11 cellular contexts compared by ENCODE assay signal in genomic region chr4:54687887-54688841, GRCh38. TPM values are rescaled to one million over a fixed set of nuclear protein-coding genes. Genes with fewer than 3 reads are reported as not detected.
A peak's percentile ranks its signal among the peaks of the same experiment; 100 is the strongest.
DNase-seq lines count a peak whose midpoint lies in the region; ATAC-seq and TF ChIP-seq lines count a peak whose summit lies in the region.
"Had no signal": no experiment of that assay in that cellular context is flagged by ENCODE, and none has a peak within 500 bp of the region (broad histone marks: within the 10 kb centered on the region; RNA-seq: fewer than 3 reads in every experiment).

No MANE protein-coding gene starts in this region.

- H3K27me3 ChIP-seq in GM06990 (replicated peaks; ENCODE audit: control insufficient read depth, insufficient read depth, low read length) = no peaks in the 10 kb centered on the region
- no peaks in the 10 kb centered on the region for H3K27me3 ChIP-seq in PC-9 (ENCODE audit: insufficient read depth, low read depth)

- POLR2A ChIA-PET in PC-9 (lab: Charles Lee; ENCODE audit: unreplicated experiment) = no interaction called here

- H3K4me3 ChIP-seq in GM06990 (replicated peaks; ENCODE audit: low read depth, low read length) (no peak overlapping the region), PC-9 (no peak overlapping the region)

- no TSS peak for BruUV-seq in PC-9 (replicated peaks; lab: Mats Ljungman, UMichigan)

- in situ Hi-C loops in G401 (cut with HindIII; ENCODE audit: low sequenced_read_pairs) = no loop called here

- TF ChIP-seq CTCF in GM06990 (IDR thresholded peaks at IDR 0.05; ENCODE audit: insufficient read depth, low read length, poor library complexity, severe bottlenecking) (no peak), PC-9 (conservative IDR thresholded peaks at IDR 0.05) (no peak)

- H3K79me2 ChIP-seq in PC-9 (ENCODE audit: low read depth) = no peaks in the 10 kb centered on the region

- H3K36me3 ChIP-seq in GM06990 (ENCODE audit: control insufficient read depth, insufficient read depth, low read length) = no peaks in the 10 kb centered on the region
- H3K36me3 ChIP-seq in PC-9 (ENCODE audit: low read depth) = no peaks in the 10 kb centered on the region

- H4K20me1 ChIP-seq in PC-9 (ENCODE audit: insufficient read depth) = no peaks in the 10 kb centered on the region

- no peak overlapping the region for H2AFZ ChIP-seq in PC-9

- H3F3A ChIP-seq in PC-9 (ENCODE audit: insufficient read depth, low read depth) = no peaks in the 10 kb centered on the region

- no peaks in the 10 kb centered on the region for H3K9me2 ChIP-seq in PC-9 (ENCODE audit: insufficient read depth)

- no peak overlapping the region for H3K27ac ChIP-seq in PC-9

- H3K9me3 ChIP-seq in PC-9 (ENCODE audit: insufficient read depth, low read depth) = no peaks in the 10 kb centered on the region

- ATAC-seq in HG02623 (IDR thresholded peaks at IDR 0.05; ENCODE audit: unreplicated experiment) = peak; percentile 38

- CTCF ChIA-PET in PC-9 (lab: Charles Lee) = no interaction called here

- H3K4me1 ChIP-seq in PC-9 (replicated peaks; ENCODE audit: insufficient read depth) = no peaks in the 10 kb centered on the region

- DNase-seq in GM06990 (ENCODE audit: extremely low read depth, insufficient read length) = peak; percentile 15
- DNase-seq in NOMO-1 treated with DMSO at 0.1 percent for 48 hours (lab: John Stamatoyannopoulos, UW; ENCODE audit: unreplicated experiment) = peak; percentile 96
- peak; percentile 75 for DNase-seq in medulla oblongata (ENCODE audit: extremely low spot score)
- DNase-seq in G401 (ENCODE audit: low spot score) = no peak
- no peak for DNase-seq in cardiac septum (ENCODE audit: low spot score)
- no peak for DNase-seq in PC-9
- no peak for DNase-seq in activated CD4-positive, CD25-positive, alpha-beta regulatory T cell treated with anti-CD3 and anti-CD28 coated beads, Interleukin-2, amount 50 U/mL, for 72 hours
- DNase-seq: occipital lobe; stimulated activated naive CD4-positive, alpha-beta T cell treated with Interleukin-2 at 50 U/mL for 16 hours had no signal

- H3K4me2 ChIP-seq in PC-9 = no peak overlapping the region

- intact Hi-C loops in cardiac septum (cut with DNase I) (loop anchor here (10.0 kb wide), 1 partner anchor 157 kb away; no protein-coding TSS in a partner anchor), PC-9 (cut with micrococcal nuclease; ENCODE audit: unreplicated experiment) (no loop called here)

RNA-seq across cellular contexts. Expression of gene KIT, which starts 30.4 kb away (rescaled TPM):
- total RNA-seq in G401 (2014; rRNA removed; shearing (Covaris generic)) = not detected in 2 replicates
- 2.3 TPM for total RNA-seq in cardiac septum
- total RNA-seq in PC-9 (2021) = not detected in 2 replicates
- total RNA-seq: Daoy had no signal

Comparison
In these comparisons a context has a peak if more than half of its experiments do, and no peak if none do; other contexts are left out.
1. DNase-seq: peak in GM06990 (single experiment), NOMO-1 treated with DMSO at 0.1 percent for 48 hours (single experiment) and medulla oblongata (single experiment); none in G401 (single experiment), cardiac septum (single experiment), PC-9 (0 of 2) and activated CD4-positive, CD25-positive, alpha-beta regulatory T cell treated with anti-CD3 and anti-CD28 coated beads, Interleukin-2, amount 50 U/mL, for 72 hours (single experiment).